ENCODE assay signal across 25 cellular contexts in genomic region chr11:93001812-93002211, GRCh38. TPM values are rescaled to one million over a fixed set of nuclear protein-coding genes. Genes with fewer than 3 reads are reported as not detected.
"Had no signal": no experiment of that assay in that cellular context is flagged by ENCODE, and none has a peak within 500 bp of the region (broad histone marks: within the 10 kb centered on the region; RNA-seq: fewer than 3 reads in every experiment).

No MANE protein-coding gene starts in this region.

- H3K9me3 ChIP-seq: gastrocnemius medialis, neutrophil, right atrium auricular region, thoracic aorta, transverse colon had no signal

- H3K4me3 Mint-ChIP-seq: dendritic cell treated with granulocyte-macrophage colony-stimulating factor and Interleukin-4, amounts not matched to agents 40 ng/mL and 50 ng/mL, for 4 days; naive thymus-derived CD4-positive, alpha-beta T cell had no signal

- H3K27ac Mint-ChIP-seq: dendritic cell treated with granulocyte-macrophage colony-stimulating factor and Interleukin-4, amounts not matched to agents 40 ng/mL and 50 ng/mL, for 4 days; naive thymus-derived CD4-positive, alpha-beta T cell had no signal

- ATAC-seq: gastrocnemius medialis; heart right ventricle; naive thymus-derived CD4-positive, alpha-beta T cell had no signal

- H3K27me3 ChIP-seq: gastrocnemius medialis, heart right ventricle, neutrophil, right atrium auricular region, stomach, transverse colon had no signal

- H3K27me3 Mint-ChIP-seq: dendritic cell treated with granulocyte-macrophage colony-stimulating factor and Interleukin-4, amounts not matched to agents 40 ng/mL and 50 ng/mL, for 4 days had no signal

- H3K4me3 ChIP-seq: gastrocnemius medialis, heart right ventricle, right atrium auricular region, stomach, thoracic aorta, transverse colon had no signal

- H3K27ac ChIP-seq: gastrocnemius medialis, heart right ventricle, neutrophil, right atrium auricular region, stomach, thoracic aorta, transverse colon had no signal

- H3K4me1 ChIP-seq: gastrocnemius medialis, heart right ventricle, right atrium auricular region, stomach, transverse colon had no signal

- H3K36me3 Mint-ChIP-seq: naive thymus-derived CD4-positive, alpha-beta T cell had no signal

- DNase-seq: gastrocnemius medialis; heart right ventricle; hypothalamus; kidney glomerular epithelial cell; naive thymus-derived CD4-positive, alpha-beta T cell; nephron progenitor cell; small intestine; stimulated activated CD4-positive, alpha-beta T cell treated with anti-CD3 and anti-CD28 coated beads, Interleukin-12 subunit alpha, Interleukin-12 subunit beta, amount 100 ng/mL, for 4 hours; stimulated activated naive CD4-positive, alpha-beta T cell; stomach; substantia nigra; transverse colon had no signal

- H3K36me3 ChIP-seq: gastrocnemius medialis, heart right ventricle, neutrophil, right atrium auricular region, stomach, thoracic aorta, transverse colon had no signal

- FAIRE-seq: colon, small intestine had no signal

- H3K4me1 Mint-ChIP-seq: naive thymus-derived CD4-positive, alpha-beta T cell had no signal

RNA-seq across cellular contexts. Expression of gene MTNR1B, which starts 32.4 kb away (rescaled TPM):
- total RNA-seq: fibroblast of villous mesenchyme; gastrocnemius medialis; heart right ventricle; liver; lung microvascular endothelial cell; mesenteric fat pad; mononuclear cell; naive thymus-derived CD4-positive, alpha-beta T cell; osteoblast; posterior vena cava; right atrium auricular region; thoracic aorta; transverse colon; urinary bladder had no signal
